19 cellular contexts compared by ENCODE assay signal in the genomic region with DNA sequence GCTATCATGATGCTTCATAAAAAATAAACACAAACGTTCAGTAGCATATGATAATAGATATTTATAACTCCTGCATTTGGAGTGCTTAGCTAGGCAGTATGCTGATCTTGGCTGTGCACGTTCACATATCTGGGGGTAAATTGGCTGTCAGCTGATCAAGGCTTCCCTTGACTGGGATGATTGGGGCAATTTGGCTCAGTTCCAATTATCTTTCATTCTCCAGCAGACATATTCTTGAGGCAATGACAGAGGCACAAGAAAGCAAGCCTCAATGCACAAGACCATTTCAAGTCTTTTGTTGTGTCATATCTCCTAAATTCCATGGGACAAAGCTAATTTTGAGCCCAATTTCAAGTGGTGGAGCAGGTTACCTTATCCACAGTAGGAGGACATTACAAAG.
"Had no signal": no experiment of that assay in that cellular context is flagged by ENCODE, and none has a peak within 500 bp of the region (broad histone marks: within the 10 kb centered on the region; RNA-seq: fewer than 3 reads in every experiment).

No MANE protein-coding gene starts in this region.

- DNase-seq: activated CD4-positive, alpha-beta memory T cell treated with anti-CD3 and anti-CD28 coated beads, Interleukin-2, amount 10 ng/mL, durations not matched to agents 7 days and 5 days; activated CD4-positive, alpha-beta T cell treated with anti-CD3 and anti-CD28 coated beads, Interleukin-2, amount 50 U/mL, for 1 hour; activated CD4-positive, CD25-positive, alpha-beta regulatory T cell; activated gamma-delta T cell; activated naive CD4-positive, alpha-beta T cell treated with anti-CD3 and anti-CD28 coated beads for 36 hours; activated T-cell treated with anti-CD3 and anti-CD28 coated beads for 4 hours; activated T-cell treated with anti-CD3 and anti-CD28 coated beads, Interleukin-2, amount 50 U/mL, for 48 hours; brain microvascular endothelial cell; cerebellar nuclear complex; NCI-H1092 treated with DMSO at 0.1 percent for 48 hours; NCI-H1417 treated with DMSO at 0.1 percent for 48 hours; NCI-H187; NCI-H2081; NCI-H446 treated with DMSO at 0.1 percent for 48 hours; NCI-H524 treated with DMSO at 0.1 percent for 48 hours; SIG-M5; T-cell; T-helper 2 cell; T1000 had no signal
